ENCODE assay signal across 8 cellular contexts in the genomic region with DNA sequence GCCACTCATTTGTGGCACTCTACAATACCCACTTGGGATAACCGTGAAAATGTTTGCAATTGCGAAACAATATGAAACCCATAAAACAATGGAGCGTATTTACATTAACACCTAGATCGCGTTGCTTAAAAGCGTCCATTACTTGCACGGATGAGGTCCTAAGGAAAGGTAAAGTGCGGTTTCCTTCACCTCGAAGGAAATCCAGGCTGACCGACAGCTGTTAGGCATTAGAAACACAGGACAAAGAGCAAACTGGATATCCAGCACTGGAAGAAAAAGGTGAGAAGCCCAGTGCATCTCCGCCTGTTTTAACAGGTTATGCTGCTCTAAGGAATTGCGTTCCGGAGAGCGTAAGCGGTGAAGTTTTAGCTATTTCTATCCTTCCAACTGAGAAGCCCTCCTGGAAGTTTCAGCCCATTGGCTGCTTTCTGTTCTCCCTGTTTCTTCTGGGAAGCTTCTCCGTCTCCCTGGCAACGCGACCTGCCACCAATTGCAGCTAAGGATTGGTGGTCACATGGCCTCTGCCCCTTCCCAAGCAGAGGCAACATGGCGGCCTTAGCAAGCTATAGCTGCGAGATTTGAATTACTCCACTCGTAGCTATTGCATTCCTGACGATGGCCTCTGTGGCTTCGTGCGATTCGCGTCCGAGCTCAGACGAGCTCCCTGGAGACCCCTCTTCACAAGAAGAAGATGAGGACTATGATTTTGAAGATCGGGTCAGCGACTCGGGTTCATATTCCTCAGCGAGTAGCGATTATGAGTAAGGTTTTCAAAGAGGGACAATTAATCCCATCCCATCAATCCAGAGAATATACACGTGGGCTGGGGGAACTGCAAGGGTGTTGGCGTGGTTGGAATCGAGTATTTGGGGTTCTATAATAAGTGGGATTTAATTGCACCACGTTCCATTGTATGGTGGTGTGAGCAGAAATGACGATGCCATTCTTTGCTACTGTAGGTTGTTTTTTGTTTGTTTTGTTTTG. TPM values are rescaled to one million over a fixed set of nuclear protein-coding genes. Genes with fewer than 3 reads are reported as not detected.
DNase-seq lines count a peak whose midpoint lies in the region; ATAC-seq, FAIRE-seq and TF ChIP-seq lines count a peak whose summit lies in the region.

TSS of gene INTU (plus strand) at position 538 of the 984 bp plus-strand sequence. CDS start at position 616, 78 bp downstream.

- no peak for TF ChIP-seq EP300 in transverse colon (IDR thresholded peaks at IDR 0.05; ENCODE audit: low read depth)

- TF ChIP-seq POLR2A in transverse colon (IDR thresholded peaks at IDR 0.05): no peak

- peaks cover 0 to 15% (median 0%) of the 10 kb centered on the region in 4 donors for H3K4me1 ChIP-seq in transverse colon

- no peaks in the 10 kb centered on the region for H3K36me3 ChIP-seq in transverse colon

- peak within 1 kb of the TSS; percentile 83 for H3K4me3 Mint-ChIP-seq in activated T-helper 1 cell treated with anti-CD3 and anti-CD28 coated beads, Interleukin-12 subunit alpha, Interleukin-12 subunit beta, Interleukin-2, Interleukin-4 antibody, amounts not matched to agents 30 ng/mL and 10 ng/mL and 1 ng/mL, durations not matched to agents 14 hours and 24 hours and 36 hours
- peak within 1 kb of the TSS; percentile 83 to 96 (median 88) for H3K4me3 Mint-ChIP-seq in naive B cell

- in situ Hi-C loops in transverse colon (cut with MboI; ENCODE audit: low pct_ligation_motif_present in 1 of 4, low pct_unique_long_range_greater_than_20kb in 1 of 4, low sequenced_read_pairs in 3 of 4): no loop called here

- DNase-seq in C1 segment of cervical spinal cord (lab: John Stamatoyannopoulos, UW): peak; percentile 15 to 92 (median 84)
- no peak for DNase-seq in GM19239 (ENCODE audit: insufficient read length, low spot score)
- DNase-seq in NCI-H345 treated with DMSO at 0.1 percent for 48 hours (lab: John Stamatoyannopoulos, UW; ENCODE audit: unreplicated experiment): peak; percentile 82
- peak; percentile 16 for DNase-seq in activated T-helper 1 cell treated with anti-CD3 and anti-CD28 coated beads, Interleukin-12 subunit alpha, Interleukin-12 subunit beta, Interleukin-2, Interleukin-4 antibody, amounts not matched to agents 30 ng/mL and 10 ng/mL and 1 ng/mL, durations not matched to agents 14 hours and 24 hours and 36 hours (ENCODE audit: low spot score)
- peak; percentile 95 to 98 for DNase-seq in foreskin fibroblast
- peak; percentile 11 for DNase-seq in naive B cell
- peak; percentile 92 for DNase-seq in transverse colon

- H3K4me3 ChIP-seq in foreskin fibroblast (ENCODE audit: low read depth in 1 of 2, low read length in 2 of 2): peak within 1 kb of the TSS; percentile 58 to 85
- peak within 1 kb of the TSS; percentile 45 to 75 (median 54) for H3K4me3 ChIP-seq in transverse colon

- TF ChIP-seq CTCF in foreskin fibroblast (IDR thresholded peaks at IDR 0.05; ENCODE audit: low read depth, low read length) (no peak), transverse colon (IDR thresholded peaks at IDR 0.05) (no peak)

- H3K4me1 Mint-ChIP-seq in activated T-helper 1 cell treated with anti-CD3 and anti-CD28 coated beads, Interleukin-12 subunit alpha, Interleukin-12 subunit beta, Interleukin-2, Interleukin-4 antibody, amounts not matched to agents 30 ng/mL and 10 ng/mL and 1 ng/mL, durations not matched to agents 14 hours and 24 hours and 36 hours (ENCODE audit: low read depth): peaks cover 12% of the 10 kb centered on the region
- H3K4me1 Mint-ChIP-seq in naive B cell: peaks cover 12 to 14% (median 13%) of the 10 kb centered on the region in 3 donors

- H3K9me3 ChIP-seq in transverse colon: no peaks in the 10 kb centered on the region

- WGBS in transverse colon (ENCODE audit: low coverage in 1 of 2), 2 donors: 0 to 8% methylated on average over 15 to 38 of the region's 38 CpGs

- peaks cover 33% of the 10 kb centered on the region for H3K27me3 Mint-ChIP-seq in activated T-helper 1 cell treated with anti-CD3 and anti-CD28 coated beads, Interleukin-12 subunit alpha, Interleukin-12 subunit beta, Interleukin-2, Interleukin-4 antibody, amounts not matched to agents 30 ng/mL and 10 ng/mL and 1 ng/mL, durations not matched to agents 14 hours and 24 hours and 36 hours (ENCODE audit: insufficient read depth)
- H3K27me3 Mint-ChIP-seq in naive B cell: peaks cover 33 to 58% (median 37%) of the 10 kb centered on the region in 3 donors

- intact Hi-C loops in activated T-helper 1 cell treated with anti-CD3 and anti-CD28 coated beads, Interleukin-12 subunit alpha, Interleukin-12 subunit beta, Interleukin-2, Interleukin-4 antibody, amounts not matched to agents 30 ng/mL and 10 ng/mL and 1 ng/mL, durations not matched to agents 14 hours and 24 hours and 36 hours (cut with micrococcal nuclease): no loop called here
- intact Hi-C loops in transverse colon (cut with DNase I; ENCODE audit: low total_unique reads): no loop called here

- FAIRE-seq in GM19239 (lab: Jason Lieb, UNC): peak; percentile 85

- peak within 1 kb of the TSS; percentile 52 to 71 (median 62) for H3K27ac ChIP-seq in transverse colon

- no peaks in the 10 kb centered on the region for H3K9me3 Mint-ChIP-seq in activated T-helper 1 cell treated with anti-CD3 and anti-CD28 coated beads, Interleukin-12 subunit alpha, Interleukin-12 subunit beta, Interleukin-2, Interleukin-4 antibody, amounts not matched to agents 30 ng/mL and 10 ng/mL and 1 ng/mL, durations not matched to agents 14 hours and 24 hours and 36 hours
- peaks cover 0 to 2% (median 0%) of the 10 kb centered on the region in 7 donors for H3K9me3 Mint-ChIP-seq in naive B cell

- ATAC-seq in HG03354 (IDR thresholded peaks at IDR 0.05; ENCODE audit: poor library complexity, severe bottlenecking, unreplicated experiment): peak; percentile 99
- ATAC-seq in naive B cell (ENCODE audit: low read depth in 2 of 2): peak; percentile 67 to 84

- no peak within 1 kb of the TSS for H3K27ac Mint-ChIP-seq in activated T-helper 1 cell treated with anti-CD3 and anti-CD28 coated beads, Interleukin-12 subunit alpha, Interleukin-12 subunit beta, Interleukin-2, Interleukin-4 antibody, amounts not matched to agents 30 ng/mL and 10 ng/mL and 1 ng/mL, durations not matched to agents 14 hours and 24 hours and 36 hours
- H3K27ac Mint-ChIP-seq in naive B cell: peak within 1 kb of the TSS in 2 of 6 donors; percentile 16 to 75

- H3K27me3 ChIP-seq in transverse colon: no peaks in the 10 kb centered on the region

- no peaks in the 10 kb centered on the region for H3K36me3 Mint-ChIP-seq in activated T-helper 1 cell treated with anti-CD3 and anti-CD28 coated beads, Interleukin-12 subunit alpha, Interleukin-12 subunit beta, Interleukin-2, Interleukin-4 antibody, amounts not matched to agents 30 ng/mL and 10 ng/mL and 1 ng/mL, durations not matched to agents 14 hours and 24 hours and 36 hours (ENCODE audit: low read depth)
- peaks cover 0 to 5% of the 10 kb centered on the region in 2 donors for H3K36me3 Mint-ChIP-seq in naive B cell

RNA-seq across cellular contexts. Expression of gene INTU, which starts in this region (rescaled TPM):
- 0.02 TPM in 1 of 2 replicates, not detected in the other for total RNA-seq in activated T-helper 1 cell treated with anti-CD3 and anti-CD28 coated beads, Interleukin-12 subunit alpha, Interleukin-12 subunit beta, Interleukin-2, Interleukin-4 antibody, amounts not matched to agents 30 ng/mL and 10 ng/mL and 1 ng/mL, durations not matched to agents 14 hours and 24 hours and 36 hours
- polyA plus RNA-seq in naive B cell (ENCODE audit: low read depth in 6 of 6): 1 to 10 TPM in 1 of 6 donors, not detected in 5; 2.0 TPM
- total RNA-seq in transverse colon: 1 to 10 TPM; 4.1 to 6.0 (median 4.8) TPM

Comparison
In these comparisons a context has a peak if more than half of its experiments do, and no peak if none do; other contexts are left out.
1. Peak in DNase-seq in activated T-helper 1 cell treated with anti-CD3 and anti-CD28 coated beads, Interleukin-12 subunit alpha, Interleukin-12 subunit beta, Interleukin-2, Interleukin-4 antibody, amounts not matched to agents 30 ng/mL and 10 ng/mL and 1 ng/mL, durations not matched to agents 14 hours and 24 hours and 36 hours; RNA of the gene not detected or under 1 TPM.